In the genomic region with DNA sequence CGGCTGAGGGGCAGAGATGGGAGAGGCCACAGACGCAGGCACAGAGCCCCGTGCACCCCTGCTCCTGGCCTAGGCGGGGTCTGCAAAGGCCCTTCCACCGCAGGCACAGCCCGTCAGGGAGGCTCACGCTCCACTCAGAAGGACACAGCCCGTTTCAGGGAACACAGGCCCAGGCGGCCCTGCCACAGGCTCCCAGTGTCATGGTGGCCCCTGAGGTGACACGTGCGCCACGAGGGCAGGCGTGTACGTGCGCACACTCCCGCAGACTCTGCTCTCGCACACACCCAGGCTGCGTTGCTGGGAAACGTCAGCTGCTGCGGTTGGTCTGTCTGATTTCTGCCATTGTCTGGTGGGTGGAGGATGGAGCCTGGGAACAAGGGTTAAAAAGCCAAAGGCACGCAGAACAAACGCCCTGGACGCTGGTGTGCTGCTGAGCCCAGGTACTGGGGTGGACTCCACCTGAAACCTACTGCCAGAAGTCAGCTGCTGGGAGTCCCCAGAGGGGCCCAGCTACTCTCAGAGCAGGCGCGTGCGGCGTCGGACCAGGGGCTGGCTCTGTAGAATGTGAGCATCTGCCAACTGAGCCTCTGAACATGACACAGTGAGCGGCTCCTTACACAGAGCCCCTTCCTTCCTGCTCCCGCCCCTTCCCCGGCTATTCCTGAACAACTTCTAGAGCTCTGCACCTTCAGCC, we compare ENCODE assay signal across 2 cellular contexts.
TF ChIP-seq lines count a peak whose summit lies in the region.

No MANE protein-coding gene starts in this region.

TF ChIP-seq in WTC11, 78 proteins besides CTCF, POLR2A, EP300 and RAD21:
- TF ChIP-seq, protein P1, sequence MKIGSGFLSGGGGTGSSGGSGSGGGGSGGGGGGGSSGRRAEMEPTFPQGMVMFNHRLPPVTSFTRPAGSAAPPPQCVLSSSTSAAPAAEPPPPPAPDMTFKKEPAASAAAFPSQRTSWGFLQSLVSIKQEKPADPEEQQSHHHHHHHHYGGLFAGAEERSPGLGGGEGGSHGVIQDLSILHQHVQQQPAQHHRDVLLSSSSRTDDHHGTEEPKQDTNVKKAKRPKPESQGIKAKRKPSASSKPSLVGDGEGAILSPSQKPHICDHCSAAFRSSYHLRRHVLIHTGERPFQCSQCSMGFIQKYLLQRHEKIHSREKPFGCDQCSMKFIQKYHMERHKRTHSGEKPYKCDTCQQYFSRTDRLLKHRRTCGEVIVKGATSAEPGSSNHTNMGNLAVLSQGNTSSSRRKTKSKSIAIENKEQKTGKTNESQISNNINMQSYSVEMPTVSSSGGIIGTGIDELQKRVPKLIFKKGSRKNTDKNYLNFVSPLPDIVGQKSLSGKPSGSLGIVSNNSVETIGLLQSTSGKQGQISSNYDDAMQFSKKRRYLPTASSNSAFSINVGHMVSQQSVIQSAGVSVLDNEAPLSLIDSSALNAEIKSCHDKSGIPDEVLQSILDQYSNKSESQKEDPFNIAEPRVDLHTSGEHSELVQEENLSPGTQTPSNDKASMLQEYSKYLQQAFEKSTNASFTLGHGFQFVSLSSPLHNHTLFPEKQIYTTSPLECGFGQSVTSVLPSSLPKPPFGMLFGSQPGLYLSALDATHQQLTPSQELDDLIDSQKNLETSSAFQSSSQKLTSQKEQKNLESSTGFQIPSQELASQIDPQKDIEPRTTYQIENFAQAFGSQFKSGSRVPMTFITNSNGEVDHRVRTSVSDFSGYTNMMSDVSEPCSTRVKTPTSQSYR (CRISPR knock-in tag; IDR thresholded peaks at IDR 0.05) = no peak
- TF ChIP-seq, protein P2, sequence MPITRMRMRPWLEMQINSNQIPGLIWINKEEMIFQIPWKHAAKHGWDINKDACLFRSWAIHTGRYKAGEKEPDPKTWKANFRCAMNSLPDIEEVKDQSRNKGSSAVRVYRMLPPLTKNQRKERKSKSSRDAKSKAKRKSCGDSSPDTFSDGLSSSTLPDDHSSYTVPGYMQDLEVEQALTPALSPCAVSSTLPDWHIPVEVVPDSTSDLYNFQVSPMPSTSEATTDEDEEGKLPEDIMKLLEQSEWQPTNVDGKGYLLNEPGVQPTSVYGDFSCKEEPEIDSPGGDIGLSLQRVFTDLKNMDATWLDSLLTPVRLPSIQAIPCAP (CRISPR knock-in tag; IDR thresholded peaks at IDR 0.05) = no peak
- TF ChIP-seq GTF2I (CRISPR knock-in tag; conservative IDR thresholded peaks at IDR 0.05) (no peak), ELF4 (CRISPR knock-in tag; IDR thresholded peaks at IDR 0.05; ENCODE audit: low read depth) (no peak), ATF1 (CRISPR knock-in tag; IDR thresholded peaks at IDR 0.05) (no peak), FOXJ3 (CRISPR knock-in tag; IDR thresholded peaks at IDR 0.05; ENCODE audit: borderline replicate concordance) (no peak), TEAD4 (CRISPR knock-in tag; IDR thresholded peaks at IDR 0.05) (no peak), ZBTB21 (CRISPR knock-in tag; IDR thresholded peaks at IDR 0.05; ENCODE audit: borderline replicate concordance) (no peak), JUN (CRISPR knock-in tag; IDR thresholded peaks at IDR 0.05) (no peak)
- TF ChIP-seq, protein P3, sequence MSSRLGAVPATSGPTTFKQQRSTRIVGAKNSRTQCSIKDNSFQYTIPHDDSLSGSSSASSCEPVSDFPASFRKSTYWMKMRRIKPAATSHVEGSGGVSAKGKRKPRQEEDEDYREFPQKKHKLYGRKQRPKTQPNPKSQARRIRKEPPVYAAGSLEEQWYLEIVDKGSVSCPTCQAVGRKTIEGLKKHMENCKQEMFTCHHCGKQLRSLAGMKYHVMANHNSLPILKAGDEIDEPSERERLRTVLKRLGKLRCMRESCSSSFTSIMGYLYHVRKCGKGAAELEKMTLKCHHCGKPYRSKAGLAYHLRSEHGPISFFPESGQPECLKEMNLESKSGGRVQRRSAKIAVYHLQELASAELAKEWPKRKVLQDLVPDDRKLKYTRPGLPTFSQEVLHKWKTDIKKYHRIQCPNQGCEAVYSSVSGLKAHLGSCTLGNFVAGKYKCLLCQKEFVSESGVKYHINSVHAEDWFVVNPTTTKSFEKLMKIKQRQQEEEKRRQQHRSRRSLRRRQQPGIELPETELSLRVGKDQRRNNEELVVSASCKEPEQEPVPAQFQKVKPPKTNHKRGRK (CRISPR knock-in tag; IDR thresholded peaks at IDR 0.05; ENCODE audit: borderline replicate concordance) = no peak
- TF ChIP-seq, protein P4, sequence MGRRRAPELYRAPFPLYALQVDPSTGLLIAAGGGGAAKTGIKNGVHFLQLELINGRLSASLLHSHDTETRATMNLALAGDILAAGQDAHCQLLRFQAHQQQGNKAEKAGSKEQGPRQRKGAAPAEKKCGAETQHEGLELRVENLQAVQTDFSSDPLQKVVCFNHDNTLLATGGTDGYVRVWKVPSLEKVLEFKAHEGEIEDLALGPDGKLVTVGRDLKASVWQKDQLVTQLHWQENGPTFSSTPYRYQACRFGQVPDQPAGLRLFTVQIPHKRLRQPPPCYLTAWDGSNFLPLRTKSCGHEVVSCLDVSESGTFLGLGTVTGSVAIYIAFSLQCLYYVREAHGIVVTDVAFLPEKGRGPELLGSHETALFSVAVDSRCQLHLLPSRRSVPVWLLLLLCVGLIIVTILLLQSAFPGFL (CRISPR knock-in tag; IDR thresholded peaks at IDR 0.05; ENCODE audit: borderline replicate concordance) = no peak

TF ChIP-seq in HepG2, 621 proteins besides CTCF, POLR2A, EP300 and RAD21:
- TF ChIP-seq, protein P5, sequence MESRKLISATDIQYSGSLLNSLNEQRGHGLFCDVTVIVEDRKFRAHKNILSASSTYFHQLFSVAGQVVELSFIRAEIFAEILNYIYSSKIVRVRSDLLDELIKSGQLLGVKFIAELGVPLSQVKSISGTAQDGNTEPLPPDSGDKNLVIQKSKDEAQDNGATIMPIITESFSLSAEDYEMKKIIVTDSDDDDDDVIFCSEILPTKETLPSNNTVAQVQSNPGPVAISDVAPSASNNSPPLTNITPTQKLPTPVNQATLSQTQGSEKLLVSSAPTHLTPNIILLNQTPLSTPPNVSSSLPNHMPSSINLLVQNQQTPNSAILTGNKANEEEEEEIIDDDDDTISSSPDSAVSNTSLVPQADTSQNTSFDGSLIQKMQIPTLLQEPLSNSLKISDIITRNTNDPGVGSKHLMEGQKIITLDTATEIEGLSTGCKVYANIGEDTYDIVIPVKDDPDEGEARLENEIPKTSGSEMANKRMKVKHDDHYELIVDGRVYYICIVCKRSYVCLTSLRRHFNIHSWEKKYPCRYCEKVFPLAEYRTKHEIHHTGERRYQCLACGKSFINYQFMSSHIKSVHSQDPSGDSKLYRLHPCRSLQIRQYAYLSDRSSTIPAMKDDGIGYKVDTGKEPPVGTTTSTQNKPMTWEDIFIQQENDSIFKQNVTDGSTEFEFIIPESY (CRISPR knock-in tag; IDR thresholded peaks at IDR 0.05) = peak; percentile 74
- TF ChIP-seq SPEN (CRISPR knock-in tag; IDR thresholded peaks at IDR 0.05; ENCODE audit: low read depth) = peak; percentile 4; the same call in 1 of the 2 replicates
- peak; percentile 7 for TF ChIP-seq HNRNPLL (IDR thresholded peaks at IDR 0.05; ENCODE audit: low read depth, low read length, poor library complexity, severe bottlenecking)
- TF ChIP-seq ZNF354B (CRISPR knock-in tag; IDR thresholded peaks at IDR 0.05) = no peak
TF ChIP-seq in HepG2: peak in this region for 3.
